Comparison of ENCODE assay signal across 9 cellular contexts in genomic region chr6:149959806-149960205, GRCh38. TPM values are rescaled to one million over a fixed set of nuclear protein-coding genes. Genes with fewer than 3 reads are reported as not detected.
DNase-seq lines count a peak whose midpoint lies in the region; ATAC-seq and TF ChIP-seq lines count a peak whose summit lies in the region.
"Not testable (repeated sequence)": the region's sequence is repeated elsewhere in the genome, so short reads cannot be mapped to it uniquely, and the experiment has no call there.
"Had no signal": no experiment of that assay in that cellular context is flagged by ENCODE, and none has a peak within 500 bp of the region (broad histone marks: within the 10 kb centered on the region; RNA-seq: fewer than 3 reads in every experiment).

No MANE protein-coding gene starts in this region.

- POLR2A ChIA-PET in HEK293 (lab: Yijun Ruan, JAX); WTC11 (lab: Charles Lee): not testable (repeated sequence)

- not testable (repeated sequence) for H3K9me3 Mint-ChIP-seq in WTC11; activated CD8-positive, alpha-beta memory T cell treated with anti-CD3 and anti-CD28 coated beads, Interleukin-2, amount 10 ng/mL, durations not matched to agents 7 days and 5 days (ENCODE audit: low read depth); neural crest cell

- CTCF ChIA-PET in HEK293 (lab: Yijun Ruan, JAX), result interaction anchor here (0.8 to 1.2 kb wide), 3 partner anchors 31 to 57 kb away, joined by 4 to 7 read pairs (median 4); no protein-coding TSS in a partner anchor
- CTCF ChIA-PET in WTC11 (lab: Charles Lee), result interaction anchor here (1.6 kb wide), 1 partner anchor 47 kb away, joined by 5 read pairs; no protein-coding TSS in a partner anchor
- CTCF ChIA-PET in activated CD8-positive, alpha-beta memory T cell treated with anti-CD3 and anti-CD28 coated beads, Interleukin-2, amount 10 ng/mL, durations not matched to agents 7 days and 5 days (lab: Charles Lee), result not testable (repeated sequence)

- H3K36me3 Mint-ChIP-seq in WTC11; activated CD8-positive, alpha-beta memory T cell treated with anti-CD3 and anti-CD28 coated beads, Interleukin-2, amount 10 ng/mL, durations not matched to agents 7 days and 5 days; neural crest cell (ENCODE audit: low read depth): not testable (repeated sequence)

- not testable (repeated sequence) for TF ChIP-seq CTCF in HEK293 (tag by site-specific recombination; IDR thresholded peaks at IDR 0.05); WTC11 (IDR thresholded peaks at IDR 0.05); right atrium auricular region (IDR thresholded peaks at IDR 0.05); neural crest cell (conservative IDR thresholded peaks at IDR 0.05)

- not testable (repeated sequence) for H3K4me3 ChIP-seq in HEK293 (ENCODE audit: low read depth, low read length); right atrium auricular region

- H3K27ac ChIP-seq in HEK293 (ENCODE audit: extremely low read depth, low read depth, low read length); right atrium auricular region: not testable (repeated sequence)

- not testable (repeated sequence) for H3K4me3 Mint-ChIP-seq in WTC11; activated CD8-positive, alpha-beta memory T cell treated with anti-CD3 and anti-CD28 coated beads, Interleukin-2, amount 10 ng/mL, durations not matched to agents 7 days and 5 days
- H3K4me3 Mint-ChIP-seq in neural crest cell, result peak overlapping the region; percentile 21

- peaks cover 9 to 16% of the 10 kb centered on the region in 2 donors for H3K27me3 ChIP-seq in right atrium auricular region

- not testable (repeated sequence) for H3K4me1 ChIP-seq in HEK293 (ENCODE audit: control insufficient read depth, insufficient read depth, low read length)
- peaks cover 0 to 13% of the 10 kb centered on the region in 2 donors for H3K4me1 ChIP-seq in right atrium auricular region

- peaks cover 17% of the 10 kb centered on the region for H3K4me1 Mint-ChIP-seq in WTC11
- peaks cover 26% of the 10 kb centered on the region for H3K4me1 Mint-ChIP-seq in activated CD8-positive, alpha-beta memory T cell treated with anti-CD3 and anti-CD28 coated beads, Interleukin-2, amount 10 ng/mL, durations not matched to agents 7 days and 5 days
- peaks cover 23% of the 10 kb centered on the region for H3K4me1 Mint-ChIP-seq in neural crest cell

- not testable (repeated sequence) for ATAC-seq in WTC11; activated CD8-positive, alpha-beta memory T cell treated with anti-CD3 and anti-CD28 coated beads, Interleukin-2, amount 10 ng/mL, durations not matched to agents 7 days and 5 days

- not testable (repeated sequence) for H3K36me3 ChIP-seq in HEK293 (ENCODE audit: control insufficient read depth in 2 of 2, insufficient read depth in 1 of 2, low read length in 2 of 2); right atrium auricular region

- not testable (repeated sequence) for H3K9me3 ChIP-seq in HEK293 (ENCODE audit: control insufficient read depth, insufficient read depth, low read depth, low read length); right atrium auricular region

- not testable (repeated sequence) for DNase-seq in WTC11 (ENCODE audit: low spot score); neural crest cell (ENCODE audit: low read depth, low spot score)
- DNase-seq in activated CD8-positive, alpha-beta memory T cell treated with anti-CD3 and anti-CD28 coated beads, Interleukin-2, amount 10 ng/mL, durations not matched to agents 7 days and 5 days, result peak; percentile 12
- DNase-seq in right atrium auricular region (ENCODE audit: low spot score), result peak; percentile 18

- H3K27me3 Mint-ChIP-seq in WTC11 (ENCODE audit: low read depth) (peaks cover 100% of the 10 kb centered on the region), neural crest cell (ENCODE audit: low read depth) (peaks cover 93% of the 10 kb centered on the region)
- H3K27me3 Mint-ChIP-seq in activated CD8-positive, alpha-beta memory T cell treated with anti-CD3 and anti-CD28 coated beads, Interleukin-2, amount 10 ng/mL, durations not matched to agents 7 days and 5 days, result peaks cover 84% of the 10 kb centered on the region

- not testable (repeated sequence) for H3K27ac Mint-ChIP-seq in WTC11; activated CD8-positive, alpha-beta memory T cell treated with anti-CD3 and anti-CD28 coated beads, Interleukin-2, amount 10 ng/mL, durations not matched to agents 7 days and 5 days; neural crest cell (ENCODE audit: unreplicated experiment)

TF ChIP-seq in HEK293, 187 proteins besides CTCF, POLR2A, EP300 and RAD21:
- peak; percentile 93 for TF ChIP-seq ZNF121 (tag by site-specific recombination; IDR thresholded peaks at IDR 0.05)

TF ChIP-seq in WTC11, 78 proteins besides CTCF, POLR2A, EP300 and RAD21:
- TF ChIP-seq ZNF121 (CRISPR knock-in tag; IDR thresholded peaks at IDR 0.05), result peak; percentile 75; the same call in 1 of the 2 replicates
TF ChIP-seq in WTC11: peak in this region for 1; not testable (repeated sequence) for 77.

RNA-seq across cellular contexts. Expression of gene ULBP1, which starts 3.9 kb away (rescaled TPM):
- total RNA-seq in WTC11 (2021), result 0.64 to 0.81 TPM (median 0.64 TPM) in 3 replicates
- total RNA-seq in activated CD8-positive, alpha-beta memory T cell treated with anti-CD3 and anti-CD28 coated beads, Interleukin-2, amount 10 ng/mL, durations not matched to agents 7 days and 5 days, result 1 to 10 TPM in 1 of 2 experiments, under 1 TPM in 1; 0.82 to 1.2 TPM
- total RNA-seq in right atrium auricular region, result under 1 TPM; 0.11 to 0.31 TPM
- 2.3 and 2.5 TPM in 2 replicates for total RNA-seq in neural crest cell

RNA-seq across cellular contexts. Expression of gene ULBP2, which starts 18.0 kb away (rescaled TPM):
- total RNA-seq in WTC11 (2021) (0.13 to 0.23 TPM in 2 of 3 replicates, not detected in the other), right atrium auricular region (1 to 10 TPM in 1 of 2 donors, under 1 TPM in 1; 0.82 to 2.4 TPM), neural crest cell (0.23 and 0.30 TPM in 2 replicates)
- total RNA-seq in activated CD8-positive, alpha-beta memory T cell treated with anti-CD3 and anti-CD28 coated beads, Interleukin-2, amount 10 ng/mL, durations not matched to agents 7 days and 5 days, result under 1 TPM; 0.80 to 0.99 TPM
- total RNA-seq: B cell had no signal

RNA-seq across cellular contexts. Expression of gene RAET1G, which starts 36.9 kb away (rescaled TPM):
- total RNA-seq in WTC11 (2021) (not detected in 3 replicates), right atrium auricular region (1 to 10 TPM; 1.5 to 1.6 TPM), neural crest cell (not detected in 2 replicates)
- total RNA-seq in activated CD8-positive, alpha-beta memory T cell treated with anti-CD3 and anti-CD28 coated beads, Interleukin-2, amount 10 ng/mL, durations not matched to agents 7 days and 5 days, result not detected
- total RNA-seq: B cell; Caco-2; CD4-positive, alpha-beta T cell; CD8-positive, alpha-beta T cell had no signal
